Comparison of ENCODE assay signal across 21 cellular contexts in the genomic region with DNA sequence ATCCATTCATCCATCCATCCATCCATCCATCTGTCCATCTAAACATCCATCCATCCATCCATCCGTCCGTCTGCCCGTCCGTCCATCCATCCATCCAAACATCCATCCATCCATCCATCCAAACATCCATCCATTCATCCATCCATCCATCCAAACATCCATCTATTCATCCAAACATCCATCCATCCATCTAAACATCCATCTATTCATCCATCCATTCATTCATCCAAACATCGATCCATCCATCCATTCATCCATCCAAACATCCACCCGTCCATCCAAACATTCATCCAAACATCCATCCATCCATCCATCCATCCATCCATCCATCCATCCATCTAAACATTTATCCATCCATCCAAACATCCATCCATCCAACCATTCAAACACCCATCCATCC. TPM values are rescaled to one million over a fixed set of nuclear protein-coding genes. Genes with fewer than 3 reads are reported as not detected.
A peak's percentile ranks its signal among the peaks of the same experiment; 100 is the strongest.
DNase-seq lines count a peak whose midpoint lies in the region; ATAC-seq, FAIRE-seq and TF ChIP-seq lines count a peak whose summit lies in the region.
"Had no signal": no experiment of that assay in that cellular context is flagged by ENCODE, and none has a peak within 500 bp of the region (broad histone marks: within the 10 kb centered on the region; RNA-seq: fewer than 3 reads in every experiment).

No MANE protein-coding gene starts in this region.

- no peak overlapping the region for H3K4me2 ChIP-seq in IMR-90 (ENCODE audit: low read depth, low read length)
- H3K4me2 ChIP-seq in H1 (ENCODE audit: insufficient read depth in 1 of 2, low read depth in 2 of 2, low read length in 2 of 2): no peak overlapping the region

- peaks cover 5% of the 10 kb centered on the region; the same call in 1 of the 2 replicates for H3K9me3 ChIP-seq in IMR-90 (ENCODE audit: control insufficient read depth, insufficient read depth, low read length)
- H3K9me3 ChIP-seq in H1 (ENCODE audit: insufficient read depth in 2 of 2, low read depth in 1 of 2, low read length in 1 of 2): peaks cover 3 to 5% of the 10 kb centered on the region in 2 experiments; a peak in 1 of 4 replicates
- H3K9me3 ChIP-seq: BE2C had no signal

- H4K91ac ChIP-seq in IMR-90 (ENCODE audit: insufficient read depth, low read depth, low read length): no peak overlapping the region
- no peak overlapping the region for H4K91ac ChIP-seq in H1 (replicated peaks; ENCODE audit: insufficient read length, low read length)

- H2BK5ac ChIP-seq in IMR-90 (ENCODE audit: low read depth, low read length, poor library complexity, severe bottlenecking) (peak overlapping the region; percentile 43), H1 (ENCODE audit: low read depth, low read length) (no peak overlapping the region)

- no peak for TF ChIP-seq EP300 in H1 (IDR thresholded peaks at IDR 0.05; ENCODE audit: borderline replicate concordance in 1 of 2, low read depth in 2 of 2, low read length in 2 of 2)

- no peaks in the 10 kb centered on the region for H3K36me3 ChIP-seq in IMR-90 (ENCODE audit: control insufficient read depth, insufficient read depth, low read length)
- no peaks in the 10 kb centered on the region for H3K36me3 ChIP-seq in H1 (ENCODE audit: control insufficient read depth in 2 of 4, insufficient read depth in 4 of 4, low read length in 3 of 4)
- H3K36me3 ChIP-seq: BE2C had no signal

- dilution Hi-C loops in IMR-90 (cut with HindIII; ENCODE audit: low sequenced_read_pairs, unreplicated experiment): no loop called here

- no peaks in the 10 kb centered on the region for H3K9me3 Mint-ChIP-seq in activated CD4-positive, alpha-beta T cell treated with anti-CD3 and anti-CD28 coated beads for 36 hours (ENCODE audit: low read depth)

- H3K27ac Mint-ChIP-seq in activated CD4-positive, alpha-beta T cell treated with anti-CD3 and anti-CD28 coated beads for 36 hours: no peak overlapping the region
- H3K27ac Mint-ChIP-seq: CD8-positive, alpha-beta memory T cell; HFFc6 had no signal

- H3K18ac ChIP-seq in IMR-90 (ENCODE audit: low read depth, low read length) (no peak overlapping the region), H1 (ENCODE audit: extremely low read depth, low read length) (no peak overlapping the region)

- CTCF ChIA-PET in IMR-90 (lab: Yijun Ruan, JAX): no interaction called here
- CTCF ChIA-PET in H1 (lab: Charles Lee; ENCODE audit: partially characterized antibody): interaction anchor here (1.2 kb wide), 1 partner anchor 270 kb away, joined by 3 read pairs; no protein-coding TSS in a partner anchor
- CTCF ChIA-PET in activated CD4-positive, alpha-beta T cell treated with anti-CD3 and anti-CD28 coated beads for 36 hours (lab: Charles Lee): interaction anchor here (0.6 kb wide), 1 partner anchor 858 kb away, joined by 3 read pairs; no protein-coding TSS in a partner anchor

- H4K8ac ChIP-seq in IMR-90 (ENCODE audit: low read depth in 2 of 2, low read length in 2 of 2) (no peak overlapping the region), H1 (ENCODE audit: extremely low read depth, insufficient read depth, low read length) (no peak overlapping the region)

- intact Hi-C loops in IMR-90 (cut with micrococcal nuclease): no loop called here
- intact Hi-C loops in activated CD4-positive, alpha-beta T cell treated with anti-CD3 and anti-CD28 coated beads for 36 hours (cut with DNase I, micrococcal nuclease): no loop called here

- H3K56ac ChIP-seq in IMR-90 (ENCODE audit: extremely low read depth, insufficient read depth, low read length) (no peak overlapping the region), H1 (replicated peaks; ENCODE audit: insufficient read length, low read depth, low read length) (peak overlapping the region; percentile 98)

- no peak overlapping the region for H3K14ac ChIP-seq in IMR-90 (replicated peaks; ENCODE audit: low read depth, low read length)
- H3K14ac ChIP-seq in H1 (ENCODE audit: insufficient read length): no peak overlapping the region

- DNase-seq in GM12892 (ENCODE audit: insufficient read length): no peak
- no peak for DNase-seq in IMR-90
- DNase-seq in H1 (ENCODE audit: low read depth in 1 of 2, low spot score in 2 of 2): no peak
- DNase-seq in activated CD4-positive, alpha-beta T cell treated with anti-CD3 and anti-CD28 coated beads for 36 hours: no peak
- no peak for DNase-seq in UCSD-AML1 (lab: John Stamatoyannopoulos, UW; ENCODE audit: unreplicated experiment)
- DNase-seq in Ammon's horn (ENCODE audit: low spot score): no peak
- DNase-seq: BE2C; C1 segment of cervical spinal cord; Caco-2; CD4-positive, CD25-positive, alpha-beta regulatory T cell; CD8-positive, alpha-beta memory T cell; GM23248; HCEC 1CT; HFFc6; KG1 had no signal

- no peak for TF ChIP-seq RAD21 in IMR-90 (IDR thresholded peaks at IDR 0.05; ENCODE audit: low read length)
- TF ChIP-seq RAD21 in H1 (IDR thresholded peaks at IDR 0.05 in 1 of 2, conservative IDR thresholded peaks at IDR 0.05 in 1 of 2; ENCODE audit: low read depth in 2 of 2, low read length in 2 of 2): no peak

- H4K20me1 ChIP-seq in IMR-90 (ENCODE audit: insufficient read depth, low read length) (no peaks in the 10 kb centered on the region; the same call in 1 of the 2 replicates), H1 (replicated peaks in 1 of 2; ENCODE audit: control insufficient read depth in 1 of 2, insufficient read depth in 2 of 2, low read length in 2 of 2) (peaks cover 0 to 6% of the 10 kb centered on the region in 2 experiments)

- H2AK9ac ChIP-seq in IMR-90 (replicated peaks; ENCODE audit: low read depth, low read length, poor library complexity): no peak overlapping the region

- H3K79me1 ChIP-seq in IMR-90 (ENCODE audit: low read depth in 1 of 2, low read length in 2 of 2) (no peaks in the 10 kb centered on the region), H1 (ENCODE audit: low read depth, low read length) (no peaks in the 10 kb centered on the region)

- H3K36me3 Mint-ChIP-seq in activated CD4-positive, alpha-beta T cell treated with anti-CD3 and anti-CD28 coated beads for 36 hours (ENCODE audit: low read depth): no peaks in the 10 kb centered on the region
- H3K36me3 Mint-ChIP-seq: IgD-negative memory B cell had no signal

- H2BK15ac ChIP-seq in IMR-90 (ENCODE audit: low read depth, low read length) (no peak overlapping the region), H1 (ENCODE audit: low read length) (no peak overlapping the region)

- H3K4me3 Mint-ChIP-seq in activated CD4-positive, alpha-beta T cell treated with anti-CD3 and anti-CD28 coated beads for 36 hours: no peak overlapping the region
- H3K4me3 Mint-ChIP-seq: CD4-positive, CD25-positive, alpha-beta regulatory T cell; CD8-positive, alpha-beta memory T cell; HFFc6 had no signal

- H3K9me1 ChIP-seq in IMR-90 (ENCODE audit: insufficient read depth, low read length): no peaks in the 10 kb centered on the region

- H3K4me1 ChIP-seq in IMR-90 (ENCODE audit: control insufficient read depth, insufficient read depth, low read length) (no peaks in the 10 kb centered on the region), H1 (replicated peaks in 1 of 4; ENCODE audit: control insufficient read depth in 3 of 4, insufficient read depth in 4 of 4, low read length in 3 of 4) (no peaks in the 10 kb centered on the region)

- no peaks in the 10 kb centered on the region for H3K27me3 Mint-ChIP-seq in activated CD4-positive, alpha-beta T cell treated with anti-CD3 and anti-CD28 coated beads for 36 hours
- H3K27me3 Mint-ChIP-seq: CD4-positive, CD25-positive, alpha-beta regulatory T cell; IgD-negative memory B cell had no signal

- H2BK120ac ChIP-seq in IMR-90 (ENCODE audit: low read depth, low read length): no peak overlapping the region
- H2BK120ac ChIP-seq in H1 (replicated peaks; ENCODE audit: low read depth, low read length): no peak overlapping the region

- H3K4me3 ChIP-seq in IMR-90 (ENCODE audit: insufficient read depth, low read depth, low read length): no peak overlapping the region
- no peak overlapping the region for H3K4me3 ChIP-seq in H1 (ENCODE audit: extremely low read depth in 1 of 4, insufficient read depth in 2 of 4, low read depth in 3 of 4, low read length in 4 of 4)
- H3K4me3 ChIP-seq: GM23248 had no signal

- H2BK12ac ChIP-seq in H1 (ENCODE audit: low read depth, low read length): no peak overlapping the region

- no peak overlapping the region for H3K4ac ChIP-seq in IMR-90 (ENCODE audit: low read depth, low read length)
- H3K4ac ChIP-seq in H1 (replicated peaks; ENCODE audit: insufficient read length, low read depth, low read length): no peak overlapping the region

- H3K23me2 ChIP-seq in H1 (ENCODE audit: low read depth, low read length): peaks cover 8% of the 10 kb centered on the region; the same call in 1 of the 2 replicates

- TF ChIP-seq CTCF in IMR-90 (conservative IDR thresholded peaks at IDR 0.05; ENCODE audit: low read depth, low read length): no peak
- TF ChIP-seq CTCF in H1 (IDR thresholded peaks at IDR 0.05; ENCODE audit: control extremely low read depth in 1 of 3, insufficient read depth in 1 of 3, low read depth in 1 of 3, low read length in 3 of 3): no peak

- TF ChIP-seq POLR2A in GM12892 (IDR thresholded peaks at IDR 0.05; ENCODE audit: low read depth, low read length) (no peak), IMR-90 (IDR thresholded peaks at IDR 0.05; ENCODE audit: low read depth, low read length) (no peak), H1 (IDR thresholded peaks at IDR 0.05; ENCODE audit: control extremely low read depth in 1 of 2, low read depth in 2 of 2, low read length in 2 of 2) (no peak)

- H3K23ac ChIP-seq in IMR-90 (ENCODE audit: low read depth, low read length): no peak overlapping the region
- no peak overlapping the region for H3K23ac ChIP-seq in H1 (ENCODE audit: insufficient read length)

- no peak overlapping the region for H4K5ac ChIP-seq in IMR-90 (ENCODE audit: low read depth, low read length)
- no peak overlapping the region for H4K5ac ChIP-seq in H1 (ENCODE audit: insufficient read length, low read depth, low read length)

- ATAC-seq in IMR-90 (ENCODE audit: low read depth): no peak
- no peak for ATAC-seq in activated CD4-positive, alpha-beta T cell treated with anti-CD3 and anti-CD28 coated beads for 36 hours

- in situ Hi-C loops in IMR-90 (cut with MboI; ENCODE audit: low sequenced_read_pairs): loop anchor here (25.0 kb wide), 1 partner anchor 1077 kb away; no protein-coding TSS in a partner anchor

- WGBS in IMR-90 (ENCODE audit: extremely low coverage in 2 of 2, insufficient read length in 1 of 2), 2 experiments: 98 to 100% methylated on average over 4 to 6 of the region's 6 CpGs
- 78 to 98% methylated on average over 6 of the region's 6 CpGs for WGBS in H1 (ENCODE audit: extremely low coverage in 1 of 2, insufficient coverage in 1 of 2, insufficient read length in 1 of 2, insufficient replicate concordance in 2 of 2, low coverage in 1 of 2, low lambda C conversion rate in 2 of 2, missing lambda C conversion rate in 1 of 2), 2 experiments

- H2BK20ac ChIP-seq in IMR-90 (ENCODE audit: low read depth, low read length): no peak overlapping the region
- no peak overlapping the region for H2BK20ac ChIP-seq in H1 (ENCODE audit: low read length)

- POLR2A ChIA-PET in IMR-90 (lab: Charles Lee; ENCODE audit: unreplicated experiment) (no interaction called here), H1 (lab: Charles Lee; ENCODE audit: partially characterized antibody) (no interaction called here)
- POLR2A ChIA-PET in activated CD4-positive, alpha-beta T cell treated with anti-CD3 and anti-CD28 coated beads for 36 hours (lab: Charles Lee): no interaction called here

- no peaks in the 10 kb centered on the region for H3K4me1 Mint-ChIP-seq in activated CD4-positive, alpha-beta T cell treated with anti-CD3 and anti-CD28 coated beads for 36 hours
- H3K4me1 Mint-ChIP-seq: CD8-positive, alpha-beta memory T cell; IgD-negative memory B cell had no signal

- H3K27ac ChIP-seq in IMR-90 (ENCODE audit: insufficient read depth, low read length) (no peak overlapping the region), H1 (ENCODE audit: low read depth, low read length) (no peak overlapping the region)
- H3K27ac ChIP-seq: GM23248, HL-60 had no signal

- H3K27me3 ChIP-seq in IMR-90 (ENCODE audit: control insufficient read depth, insufficient read depth, low read length): peaks cover 14% of the 10 kb centered on the region; the same call in 1 of the 2 replicates
- H3K27me3 ChIP-seq in H1 (replicated peaks in 1 of 4; ENCODE audit: control insufficient read depth in 3 of 4, extremely low read depth in 1 of 4, insufficient read depth in 3 of 4, low read length in 3 of 4): no peaks in the 10 kb centered on the region; a peak in 1 of 7 replicates
- H3K27me3 ChIP-seq: BE2C had no signal

- H2AK5ac ChIP-seq in IMR-90 (ENCODE audit: low read depth, low read length): no peak overlapping the region
- no peak overlapping the region for H2AK5ac ChIP-seq in H1 (ENCODE audit: low read depth, low read length)

- no peak overlapping the region for H2AFZ ChIP-seq in IMR-90 (replicated peaks; ENCODE audit: low read length, poor library complexity)
- no peak overlapping the region for H2AFZ ChIP-seq in H1 (ENCODE audit: low read length)
- H2AFZ ChIP-seq: GM23248 had no signal

- H3K79me2 ChIP-seq in H1 (ENCODE audit: control insufficient read depth in 1 of 2, insufficient read depth in 2 of 2, low read length in 2 of 2): no peaks in the 10 kb centered on the region

- BruUV-seq in IMR-90 (replicated peaks; lab: Mats Ljungman, UMichigan): no TSS peak

- FAIRE-seq in GM12892 (lab: Jason Lieb, UNC) (peak; percentile 73), H1 (lab: Jason Lieb, UNC) (no peak)
- FAIRE-seq: D721Med, G401.6, H54 had no signal

- H3K9ac ChIP-seq in IMR-90 (ENCODE audit: low read depth, low read length) (no peak overlapping the region), H1 (replicated peaks in 1 of 4; ENCODE audit: extremely low read depth in 1 of 4, low read depth in 3 of 4, low read length in 3 of 4) (no peak overlapping the region)
- H3K9ac ChIP-seq: GM23248 had no signal

RNA-seq across cellular contexts. Expression of a gene that starts 45.3 kb away (rescaled TPM):
- 4.6 TPM for polyA plus RNA-seq in GM12892 (2012; ENCODE audit: missing spikeins)
- under 0.01 and 0.28 TPM in 2 replicates for total RNA-seq in IMR-90 (2012; rRNA removed)
- 0.05 and 0.07 TPM in 2 replicates for polyA plus RNA-seq in IMR-90 (2012; rRNA removed)
- 0.02 and 0.03 TPM in 2 replicates for polyA plus RNA-seq in IMR-90 (2012; cell fraction: cytosol; rRNA removed)
- 0.56 and 0.64 TPM in 2 replicates for polyA plus RNA-seq in IMR-90 (2012; cell fraction: nucleus; rRNA removed; ENCODE audit: low replicate concordance)
- total RNA-seq in H1 (2021; fragmentation: NEBNext Ultra II Directional; extraction: Animal tissue kit (Norgen Biotek cat#: 25700)): 0.15 and 0.20 TPM in 2 replicates
- polyA plus RNA-seq in H1 (2011; rRNA removed): 0.17 TPM in 2 replicates
- 0.13 TPM for polyA plus RNA-seq in H1 (2011; cell fraction: cytosol; rRNA removed)
- polyA plus RNA-seq in H1 (2011; cell fraction: nucleus; rRNA removed): 1.6 TPM
- 0.26 to 0.81 TPM (median 0.35 TPM) in 4 replicates for polyA plus RNA-seq in H1 (2012, experiment 1 of 2)
- polyA plus RNA-seq in H1 (2012, experiment 2 of 2): not detected
- polyA plus RNA-seq in H1 (2013, experiment 1 of 2): 0.04 TPM
- polyA plus RNA-seq in H1 (2013, experiment 2 of 2): 0.07 TPM
- polyA minus RNA-seq in H1 (2011; rRNA and poly(A)+ RNA removed): 0.38 and 0.44 TPM in 2 replicates
- polyA minus RNA-seq in H1 (2011; cell fraction: cytosol; rRNA and poly(A)+ RNA removed): 0.51 TPM
- polyA minus RNA-seq in H1 (2011; cell fraction: nucleus; rRNA and poly(A)+ RNA removed): 0.60 TPM
- under 1 TPM; 0.47 to 0.94 TPM for total RNA-seq in activated CD4-positive, alpha-beta T cell treated with anti-CD3 and anti-CD28 coated beads for 36 hours
- total RNA-seq: GM23248, HFFc6, HT1080 had no signal
- polyA plus RNA-seq: CD8-positive, alpha-beta memory T cell; GM23248; IgD-negative memory B cell had no signal
